Comparison of ENCODE assay signal across 1 cellular context in the genomic region with DNA sequence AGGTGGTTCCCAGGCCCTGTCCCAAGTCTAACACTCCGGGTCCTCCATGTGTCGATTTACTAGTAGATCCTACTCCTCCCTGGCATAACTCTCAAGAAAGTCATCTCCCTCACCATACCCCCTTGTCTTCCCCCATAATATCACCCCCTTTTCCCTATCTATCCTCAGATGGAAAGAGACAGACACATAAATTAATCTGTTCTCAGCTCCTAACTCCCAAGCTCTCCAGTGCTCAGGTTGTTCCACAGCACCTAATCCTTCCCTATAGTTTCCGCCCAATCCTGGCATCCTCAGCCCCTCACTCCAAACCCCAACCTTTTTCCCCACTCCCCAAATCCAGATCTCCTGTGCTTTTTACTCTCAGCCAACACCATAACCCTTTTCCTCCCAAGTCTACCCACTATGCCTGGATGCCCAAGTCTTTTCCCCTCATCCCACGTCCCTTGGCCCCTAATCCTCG.
TF ChIP-seq lines count a peak whose summit lies in the region.

No MANE protein-coding gene starts in this region.

TF ChIP-seq in K562, 482 proteins besides CTCF, POLR2A, EP300 and RAD21 (continued from another document):
- TF ChIP-seq, protein P1, sequence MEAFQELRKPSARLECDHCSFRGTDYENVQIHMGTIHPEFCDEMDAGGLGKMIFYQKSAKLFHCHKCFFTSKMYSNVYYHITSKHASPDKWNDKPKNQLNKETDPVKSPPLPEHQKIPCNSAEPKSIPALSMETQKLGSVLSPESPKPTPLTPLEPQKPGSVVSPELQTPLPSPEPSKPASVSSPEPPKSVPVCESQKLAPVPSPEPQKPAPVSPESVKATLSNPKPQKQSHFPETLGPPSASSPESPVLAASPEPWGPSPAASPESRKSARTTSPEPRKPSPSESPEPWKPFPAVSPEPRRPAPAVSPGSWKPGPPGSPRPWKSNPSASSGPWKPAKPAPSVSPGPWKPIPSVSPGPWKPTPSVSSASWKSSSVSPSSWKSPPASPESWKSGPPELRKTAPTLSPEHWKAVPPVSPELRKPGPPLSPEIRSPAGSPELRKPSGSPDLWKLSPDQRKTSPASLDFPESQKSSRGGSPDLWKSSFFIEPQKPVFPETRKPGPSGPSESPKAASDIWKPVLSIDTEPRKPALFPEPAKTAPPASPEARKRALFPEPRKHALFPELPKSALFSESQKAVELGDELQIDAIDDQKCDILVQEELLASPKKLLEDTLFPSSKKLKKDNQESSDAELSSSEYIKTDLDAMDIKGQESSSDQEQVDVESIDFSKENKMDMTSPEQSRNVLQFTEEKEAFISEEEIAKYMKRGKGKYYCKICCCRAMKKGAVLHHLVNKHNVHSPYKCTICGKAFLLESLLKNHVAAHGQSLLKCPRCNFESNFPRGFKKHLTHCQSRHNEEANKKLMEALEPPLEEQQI (IDR thresholded peaks at IDR 0.05) = no peak
- TF ChIP-seq BHLHE40 (IDR thresholded peaks at IDR 0.05; ENCODE audit: low read length) (no peak), ZNF830 (CRISPR knock-in tag; IDR thresholded peaks at IDR 0.05) (no peak), ZKSCAN1 (IDR thresholded peaks at IDR 0.05; ENCODE audit: low read depth, low read length) (no peak), NFIC (IDR thresholded peaks at IDR 0.05) (peak; percentile 2; the same call in 1 of the 2 replicates), FOXJ2 (tag; IDR thresholded peaks at IDR 0.05) (no peak), CC2D1A (IDR thresholded peaks at IDR 0.05) (peak; percentile 31; the same call in 1 of the 2 replicates), KAT7 (CRISPR knock-in tag; IDR thresholded peaks at IDR 0.05; ENCODE audit: borderline replicate concordance) (no peak), ZNF282 (CRISPR knock-in tag; IDR thresholded peaks at IDR 0.05) (no peak), NFATC3 (IDR thresholded peaks at IDR 0.05) (no peak), TAL1 (IDR thresholded peaks at IDR 0.05) (no peak; the same call in 1 of the 2 replicates), HDAC2 (IDR thresholded peaks at IDR 0.05) (no peak), TOE1 (IDR thresholded peaks at IDR 0.05; ENCODE audit: borderline replicate concordance) (no peak), TOE1 (CRISPR knock-in tag; IDR thresholded peaks at IDR 0.05; ENCODE audit: borderline replicate concordance, low read depth) (no peak), ZC3H11A (IDR thresholded peaks at IDR 0.05; ENCODE audit: low read depth, low read length) (no peak), ZNF584 (CRISPR knock-in tag; IDR thresholded peaks at IDR 0.05; ENCODE audit: low read depth) (no peak), ZEB2 (IDR thresholded peaks at IDR 0.05) (no peak), SMARCE1 (IDR thresholded peaks at IDR 0.05) (peak; percentile 46; the same call in 1 of the 2 replicates), ZNF766 (CRISPR knock-in tag; conservative IDR thresholded peaks at IDR 0.05) (0 out of 2 replicates have a peak, but pooled peaks have one; percentile 11), SMAD2 (IDR thresholded peaks at IDR 0.05; ENCODE audit: low read depth, low read length) (no peak), L3MBTL2 (IDR thresholded peaks at IDR 0.05) (no peak)
- TF ChIP-seq, protein P2, sequence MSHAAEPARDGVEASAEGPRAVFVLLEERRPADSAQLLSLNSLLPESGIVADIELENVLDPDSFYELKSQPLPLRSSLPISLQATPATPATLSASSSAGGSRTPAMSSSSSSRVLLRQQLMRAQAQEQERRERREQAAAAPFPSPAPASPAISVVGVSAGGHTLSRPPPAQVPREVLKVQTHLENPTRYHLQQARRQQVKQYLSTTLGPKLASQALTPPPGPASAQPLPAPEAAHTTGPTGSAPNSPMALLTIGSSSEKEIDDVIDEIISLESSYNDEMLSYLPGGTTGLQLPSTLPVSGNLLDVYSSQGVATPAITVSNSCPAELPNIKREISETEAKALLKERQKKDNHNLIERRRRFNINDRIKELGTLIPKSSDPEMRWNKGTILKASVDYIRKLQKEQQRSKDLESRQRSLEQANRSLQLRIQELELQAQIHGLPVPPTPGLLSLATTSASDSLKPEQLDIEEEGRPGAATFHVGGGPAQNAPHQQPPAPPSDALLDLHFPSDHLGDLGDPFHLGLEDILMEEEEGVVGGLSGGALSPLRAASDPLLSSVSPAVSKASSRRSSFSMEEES (CRISPR knock-in tag; IDR thresholded peaks at IDR 0.05) = no peak
- TF ChIP-seq, protein P3, sequence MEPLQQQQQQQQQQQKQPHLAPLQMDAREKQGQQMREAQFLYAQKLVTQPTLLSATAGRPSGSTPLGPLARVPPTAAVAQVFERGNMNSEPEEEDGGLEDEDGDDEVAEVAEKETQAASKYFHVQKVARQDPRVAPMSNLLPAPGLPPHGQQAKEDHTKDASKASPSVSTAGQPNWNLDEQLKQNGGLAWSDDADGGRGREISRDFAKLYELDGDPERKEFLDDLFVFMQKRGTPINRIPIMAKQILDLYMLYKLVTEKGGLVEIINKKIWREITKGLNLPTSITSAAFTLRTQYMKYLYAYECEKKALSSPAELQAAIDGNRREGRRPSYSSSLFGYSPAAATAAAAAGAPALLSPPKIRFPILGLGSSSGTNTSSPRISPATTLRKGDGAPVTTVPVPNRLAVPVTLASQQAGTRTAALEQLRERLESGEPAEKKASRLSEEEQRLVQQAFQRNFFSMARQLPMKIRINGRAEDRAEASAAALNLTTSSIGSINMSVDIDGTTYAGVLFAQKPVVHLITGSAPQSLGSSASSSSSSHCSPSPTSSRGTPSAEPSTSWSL (CRISPR knock-in tag; IDR thresholded peaks at IDR 0.05; ENCODE audit: borderline replicate concordance) = no peak
- TF ChIP-seq, protein P4, sequence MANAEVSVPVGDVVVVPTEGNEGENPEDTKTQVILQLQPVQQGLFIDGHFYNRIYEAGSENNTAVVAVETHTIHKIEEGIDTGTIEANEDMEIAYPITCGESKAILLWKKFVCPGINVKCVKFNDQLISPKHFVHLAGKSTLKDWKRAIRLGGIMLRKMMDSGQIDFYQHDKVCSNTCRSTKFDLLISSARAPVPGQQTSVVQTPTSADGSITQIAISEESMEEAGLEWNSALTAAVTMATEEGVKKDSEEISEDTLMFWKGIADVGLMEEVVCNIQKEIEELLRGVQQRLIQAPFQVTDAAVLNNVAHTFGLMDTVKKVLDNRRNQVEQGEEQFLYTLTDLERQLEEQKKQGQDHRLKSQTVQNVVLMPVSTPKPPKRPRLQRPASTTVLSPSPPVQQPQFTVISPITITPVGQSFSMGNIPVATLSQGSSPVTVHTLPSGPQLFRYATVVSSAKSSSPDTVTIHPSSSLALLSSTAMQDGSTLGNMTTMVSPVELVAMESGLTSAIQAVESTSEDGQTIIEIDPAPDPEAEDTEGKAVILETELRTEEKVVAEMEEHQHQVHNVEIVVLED (CRISPR knock-in tag; IDR thresholded peaks at IDR 0.05) = no peak
- TF ChIP-seq, protein P5, sequence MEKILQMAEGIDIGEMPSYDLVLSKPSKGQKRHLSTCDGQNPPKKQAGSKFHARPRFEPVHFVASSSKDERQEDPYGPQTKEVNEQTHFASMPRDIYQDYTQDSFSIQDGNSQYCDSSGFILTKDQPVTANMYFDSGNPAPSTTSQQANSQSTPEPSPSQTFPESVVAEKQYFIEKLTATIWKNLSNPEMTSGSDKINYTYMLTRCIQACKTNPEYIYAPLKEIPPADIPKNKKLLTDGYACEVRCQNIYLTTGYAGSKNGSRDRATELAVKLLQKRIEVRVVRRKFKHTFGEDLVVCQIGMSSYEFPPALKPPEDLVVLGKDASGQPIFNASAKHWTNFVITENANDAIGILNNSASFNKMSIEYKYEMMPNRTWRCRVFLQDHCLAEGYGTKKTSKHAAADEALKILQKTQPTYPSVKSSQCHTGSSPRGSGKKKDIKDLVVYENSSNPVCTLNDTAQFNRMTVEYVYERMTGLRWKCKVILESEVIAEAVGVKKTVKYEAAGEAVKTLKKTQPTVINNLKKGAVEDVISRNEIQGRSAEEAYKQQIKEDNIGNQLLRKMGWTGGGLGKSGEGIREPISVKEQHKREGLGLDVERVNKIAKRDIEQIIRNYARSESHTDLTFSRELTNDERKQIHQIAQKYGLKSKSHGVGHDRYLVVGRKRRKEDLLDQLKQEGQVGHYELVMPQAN (IDR thresholded peaks at IDR 0.05; ENCODE audit: borderline replicate concordance) = peak; percentile 47; the same call in 1 of the 2 replicates
- TF ChIP-seq, protein P6, sequence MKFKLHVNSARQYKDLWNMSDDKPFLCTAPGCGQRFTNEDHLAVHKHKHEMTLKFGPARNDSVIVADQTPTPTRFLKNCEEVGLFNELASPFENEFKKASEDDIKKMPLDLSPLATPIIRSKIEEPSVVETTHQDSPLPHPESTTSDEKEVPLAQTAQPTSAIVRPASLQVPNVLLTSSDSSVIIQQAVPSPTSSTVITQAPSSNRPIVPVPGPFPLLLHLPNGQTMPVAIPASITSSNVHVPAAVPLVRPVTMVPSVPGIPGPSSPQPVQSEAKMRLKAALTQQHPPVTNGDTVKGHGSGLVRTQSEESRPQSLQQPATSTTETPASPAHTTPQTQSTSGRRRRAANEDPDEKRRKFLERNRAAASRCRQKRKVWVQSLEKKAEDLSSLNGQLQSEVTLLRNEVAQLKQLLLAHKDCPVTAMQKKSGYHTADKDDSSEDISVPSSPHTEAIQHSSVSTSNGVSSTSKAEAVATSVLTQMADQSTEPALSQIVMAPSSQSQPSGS (CRISPR knock-in tag; IDR thresholded peaks at IDR 0.05) = no peak
- TF ChIP-seq, protein P7, sequence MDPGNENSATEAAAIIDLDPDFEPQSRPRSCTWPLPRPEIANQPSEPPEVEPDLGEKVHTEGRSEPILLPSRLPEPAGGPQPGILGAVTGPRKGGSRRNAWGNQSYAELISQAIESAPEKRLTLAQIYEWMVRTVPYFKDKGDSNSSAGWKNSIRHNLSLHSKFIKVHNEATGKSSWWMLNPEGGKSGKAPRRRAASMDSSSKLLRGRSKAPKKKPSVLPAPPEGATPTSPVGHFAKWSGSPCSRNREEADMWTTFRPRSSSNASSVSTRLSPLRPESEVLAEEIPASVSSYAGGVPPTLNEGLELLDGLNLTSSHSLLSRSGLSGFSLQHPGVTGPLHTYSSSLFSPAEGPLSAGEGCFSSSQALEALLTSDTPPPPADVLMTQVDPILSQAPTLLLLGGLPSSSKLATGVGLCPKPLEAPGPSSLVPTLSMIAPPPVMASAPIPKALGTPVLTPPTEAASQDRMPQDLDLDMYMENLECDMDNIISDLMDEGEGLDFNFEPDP (CRISPR knock-in tag; IDR thresholded peaks at IDR 0.05) = no peak
